In genomic region chr17:4074831-4075495, GRCh38 we compare ENCODE assay signal across 8 cellular contexts.
DNase-seq lines count a peak whose midpoint lies in the region; ATAC-seq and TF ChIP-seq lines count a peak whose summit lies in the region.

No MANE protein-coding gene starts in this region.

- H3K4me3 ChIP-seq in CD8-positive, alpha-beta memory T cell (ENCODE audit: low read length), result no peak overlapping the region
- H3K4me3 ChIP-seq in uterus, result no peak overlapping the region

- CTCF ChIA-PET in CD8-positive, alpha-beta memory T cell (lab: Charles Lee), result interaction anchor here (0.8 to 4.6 kb wide), 12 partner anchors 11 to 229 kb away, joined by 3 to 30 read pairs (median 3); partner anchors contain the start of genes CAMKK1 and NCBP3

- POLR2A ChIA-PET in CD8-positive, alpha-beta memory T cell (lab: Charles Lee), result interaction anchor here (0.8 kb wide), 1 partner anchor 69 kb away, joined by 3 read pairs; no protein-coding TSS in a partner anchor

- H3K4me1 ChIP-seq in CD8-positive, alpha-beta memory T cell (ENCODE audit: insufficient read depth, low read length), result no peaks in the 10 kb centered on the region
- no peaks in the 10 kb centered on the region for H3K4me1 ChIP-seq in uterus

- H3K27me3 Mint-ChIP-seq in CD8-positive, alpha-beta memory T cell, result no peaks in the 10 kb centered on the region

- peaks cover 18 to 94% (median 37%) of the 10 kb centered on the region in 3 donors for H3K36me3 Mint-ChIP-seq in CD8-positive, alpha-beta memory T cell

- peaks cover 2 to 7% (median 5%) of the 10 kb centered on the region in 3 donors for H3K4me1 Mint-ChIP-seq in CD8-positive, alpha-beta memory T cell

- peaks cover 78% of the 10 kb centered on the region for H3K36me3 ChIP-seq in CD8-positive, alpha-beta memory T cell (ENCODE audit: insufficient read depth, low read length)
- no peaks in the 10 kb centered on the region for H3K36me3 ChIP-seq in uterus

- TF ChIP-seq POLR2A in uterus (IDR thresholded peaks at IDR 0.05), result no peak

- intact Hi-C loops in uterus (cut with DNase I; ENCODE audit: low total_unique reads), result no loop called here

- H3K27ac Mint-ChIP-seq in CD8-positive, alpha-beta memory T cell, result peak overlapping the region in 5 of 8 donors; percentile 3 to 78 (median 64)

- H3K4me3 Mint-ChIP-seq in CD8-positive, alpha-beta memory T cell, result no peak overlapping the region

- H3K9me3 ChIP-seq in CD8-positive, alpha-beta memory T cell (ENCODE audit: low read length), result no peaks in the 10 kb centered on the region
- no peaks in the 10 kb centered on the region for H3K9me3 ChIP-seq in uterus

- no peak overlapping the region for H3K27ac ChIP-seq in CD8-positive, alpha-beta memory T cell (ENCODE audit: low read depth, low read length)
- H3K27ac ChIP-seq in caudate nucleus (ENCODE audit: low read depth, low read length), result peak overlapping the region; percentile 41
- no peak overlapping the region for H3K27ac ChIP-seq in uterus

- TF ChIP-seq CTCF in uterus (IDR thresholded peaks at IDR 0.05), result peak in 3 of 4 experiments; percentile 19 to 39 (median 27)

- H3K9me3 Mint-ChIP-seq in CD8-positive, alpha-beta memory T cell, result no peaks in the 10 kb centered on the region

- ATAC-seq in GM18511 (IDR thresholded peaks at IDR 0.05; ENCODE audit: unreplicated experiment), result peak; percentile 40
- ATAC-seq in HG03064 (IDR thresholded peaks at IDR 0.05; ENCODE audit: low read depth, unreplicated experiment), result peak; percentile 33
- peak; percentile 87 for ATAC-seq in left lobe of liver

- peak in 2 of 5 donors; percentile 29 to 32 for DNase-seq in CD8-positive, alpha-beta memory T cell
- DNase-seq in NCI-H748 (lab: John Stamatoyannopoulos, UW; ENCODE audit: unreplicated experiment) (peak; percentile 46), caudate nucleus (lab: John Stamatoyannopoulos, UW) (peak in 3 of 61 donors; percentile 11 to 36 (median 25)), left lobe of liver (ENCODE audit: low spot score) (no peak), uterus (no peak), T1000 (lab: John Stamatoyannopoulos, UW) (no peak)

- no peaks in the 10 kb centered on the region for H3K27me3 ChIP-seq in CD8-positive, alpha-beta memory T cell (ENCODE audit: insufficient read depth, low read length, poor library complexity, severe bottlenecking)
- H3K27me3 ChIP-seq in uterus, result no peaks in the 10 kb centered on the region

Comparison
In these comparisons a context has a peak if more than half of its experiments do, and no peak if none do; other contexts are left out.
1. ATAC-seq: peak in every context shown above with its lines; median percentile 87 in left lobe of liver; 40 in GM18511; 33 in HG03064.